Comparison of ENCODE assay signal across 1 cellular context in the genomic region with DNA sequence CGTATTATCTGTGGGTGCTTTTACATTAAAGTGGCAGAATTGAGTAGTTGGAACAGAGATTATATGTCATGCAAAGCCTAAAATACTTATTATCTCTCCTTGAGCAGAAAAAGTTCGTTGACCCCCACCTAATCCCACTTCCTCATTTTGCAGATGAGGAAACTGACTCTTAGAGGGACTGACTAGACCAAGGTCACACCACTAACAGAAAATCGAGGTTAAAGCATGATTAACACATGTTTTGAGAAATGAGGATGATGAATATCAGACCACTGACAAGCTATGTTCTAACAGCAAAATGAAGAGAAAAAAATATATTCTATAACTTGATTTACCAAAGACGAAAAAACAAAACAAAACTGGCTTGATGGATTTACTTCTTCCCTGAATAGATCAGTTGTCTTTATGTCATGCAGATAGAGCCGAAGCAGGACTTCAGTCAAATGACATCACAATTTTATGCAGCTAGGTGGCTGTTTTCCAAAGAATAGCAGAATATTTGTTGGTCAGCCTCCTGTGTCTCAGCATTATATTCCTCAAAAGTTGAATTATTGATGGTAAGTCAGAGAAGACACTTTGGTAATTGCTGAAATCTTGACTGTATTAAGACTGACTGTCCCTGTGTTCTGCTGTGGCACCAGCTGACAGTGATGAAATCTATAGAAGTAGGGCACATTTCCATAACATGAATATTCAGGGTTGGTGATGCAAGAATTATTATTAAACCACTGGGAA.
A peak's percentile ranks its signal among the peaks of the same experiment; 100 is the strongest.
TF ChIP-seq lines count a peak whose summit lies in the region.

No MANE protein-coding gene starts in this region.

TF ChIP-seq in K562, 482 proteins besides CTCF, POLR2A, EP300 and RAD21 (continued from another document and continues in another):
- TF ChIP-seq, protein P1, sequence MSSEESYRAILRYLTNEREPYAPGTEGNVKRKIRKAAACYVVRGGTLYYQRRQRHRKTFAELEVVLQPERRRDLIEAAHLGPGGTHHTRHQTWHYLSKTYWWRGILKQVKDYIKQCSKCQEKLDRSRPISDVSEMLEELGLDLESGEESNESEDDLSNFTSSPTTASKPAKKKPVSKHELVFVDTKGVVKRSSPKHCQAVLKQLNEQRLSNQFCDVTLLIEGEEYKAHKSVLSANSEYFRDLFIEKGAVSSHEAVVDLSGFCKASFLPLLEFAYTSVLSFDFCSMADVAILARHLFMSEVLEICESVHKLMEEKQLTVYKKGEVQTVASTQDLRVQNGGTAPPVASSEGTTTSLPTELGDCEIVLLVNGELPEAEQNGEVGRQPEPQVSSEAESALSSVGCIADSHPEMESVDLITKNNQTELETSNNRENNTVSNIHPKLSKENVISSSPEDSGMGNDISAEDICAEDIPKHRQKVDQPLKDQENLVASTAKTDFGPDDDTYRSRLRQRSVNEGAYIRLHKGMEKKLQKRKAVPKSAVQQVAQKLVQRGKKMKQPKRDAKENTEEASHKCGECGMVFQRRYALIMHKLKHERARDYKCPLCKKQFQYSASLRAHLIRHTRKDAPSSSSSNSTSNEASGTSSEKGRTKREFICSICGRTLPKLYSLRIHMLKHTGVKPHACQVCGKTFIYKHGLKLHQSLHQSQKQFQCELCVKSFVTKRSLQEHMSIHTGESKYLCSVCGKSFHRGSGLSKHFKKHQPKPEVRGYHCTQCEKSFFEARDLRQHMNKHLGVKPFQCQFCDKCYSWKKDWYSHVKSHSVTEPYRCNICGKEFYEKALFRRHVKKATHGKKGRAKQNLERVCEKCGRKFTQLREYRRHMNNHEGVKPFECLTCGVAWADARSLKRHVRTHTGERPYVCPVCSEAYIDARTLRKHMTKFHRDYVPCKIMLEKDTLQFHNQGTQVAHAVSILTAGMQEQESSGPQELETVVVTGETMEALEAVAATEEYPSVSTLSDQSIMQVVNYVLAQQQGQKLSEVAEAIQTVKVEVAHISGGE (CRISPR knock-in tag; IDR thresholded peaks at IDR 0.05): no peak; a peak in 2 of 6 replicates
- TF ChIP-seq KAT7 (CRISPR knock-in tag; IDR thresholded peaks at IDR 0.05; ENCODE audit: borderline replicate concordance): no peak
- no peak for TF ChIP-seq PRPF4 (IDR thresholded peaks at IDR 0.05; ENCODE audit: insufficient read depth, low read depth, low read length, poor library complexity, severe bottlenecking)
- no peak for TF ChIP-seq ZNF57 (CRISPR knock-in tag; IDR thresholded peaks at IDR 0.05)
- peak; percentile 75 for TF ChIP-seq FOXM1 (IDR thresholded peaks at IDR 0.05; ENCODE audit: low read depth)
- no peak for TF ChIP-seq FOXM1 (CRISPR knock-in tag; IDR thresholded peaks at IDR 0.05; ENCODE audit: low read depth)
- TF ChIP-seq ZC3H11A (IDR thresholded peaks at IDR 0.05; ENCODE audit: low read depth, low read length): no peak
- TF ChIP-seq ELF2 (CRISPR knock-in tag; IDR thresholded peaks at IDR 0.05): 0 out of 2 replicates have a peak, but pooled peaks have one; percentile 44
- TF ChIP-seq, protein P2, sequence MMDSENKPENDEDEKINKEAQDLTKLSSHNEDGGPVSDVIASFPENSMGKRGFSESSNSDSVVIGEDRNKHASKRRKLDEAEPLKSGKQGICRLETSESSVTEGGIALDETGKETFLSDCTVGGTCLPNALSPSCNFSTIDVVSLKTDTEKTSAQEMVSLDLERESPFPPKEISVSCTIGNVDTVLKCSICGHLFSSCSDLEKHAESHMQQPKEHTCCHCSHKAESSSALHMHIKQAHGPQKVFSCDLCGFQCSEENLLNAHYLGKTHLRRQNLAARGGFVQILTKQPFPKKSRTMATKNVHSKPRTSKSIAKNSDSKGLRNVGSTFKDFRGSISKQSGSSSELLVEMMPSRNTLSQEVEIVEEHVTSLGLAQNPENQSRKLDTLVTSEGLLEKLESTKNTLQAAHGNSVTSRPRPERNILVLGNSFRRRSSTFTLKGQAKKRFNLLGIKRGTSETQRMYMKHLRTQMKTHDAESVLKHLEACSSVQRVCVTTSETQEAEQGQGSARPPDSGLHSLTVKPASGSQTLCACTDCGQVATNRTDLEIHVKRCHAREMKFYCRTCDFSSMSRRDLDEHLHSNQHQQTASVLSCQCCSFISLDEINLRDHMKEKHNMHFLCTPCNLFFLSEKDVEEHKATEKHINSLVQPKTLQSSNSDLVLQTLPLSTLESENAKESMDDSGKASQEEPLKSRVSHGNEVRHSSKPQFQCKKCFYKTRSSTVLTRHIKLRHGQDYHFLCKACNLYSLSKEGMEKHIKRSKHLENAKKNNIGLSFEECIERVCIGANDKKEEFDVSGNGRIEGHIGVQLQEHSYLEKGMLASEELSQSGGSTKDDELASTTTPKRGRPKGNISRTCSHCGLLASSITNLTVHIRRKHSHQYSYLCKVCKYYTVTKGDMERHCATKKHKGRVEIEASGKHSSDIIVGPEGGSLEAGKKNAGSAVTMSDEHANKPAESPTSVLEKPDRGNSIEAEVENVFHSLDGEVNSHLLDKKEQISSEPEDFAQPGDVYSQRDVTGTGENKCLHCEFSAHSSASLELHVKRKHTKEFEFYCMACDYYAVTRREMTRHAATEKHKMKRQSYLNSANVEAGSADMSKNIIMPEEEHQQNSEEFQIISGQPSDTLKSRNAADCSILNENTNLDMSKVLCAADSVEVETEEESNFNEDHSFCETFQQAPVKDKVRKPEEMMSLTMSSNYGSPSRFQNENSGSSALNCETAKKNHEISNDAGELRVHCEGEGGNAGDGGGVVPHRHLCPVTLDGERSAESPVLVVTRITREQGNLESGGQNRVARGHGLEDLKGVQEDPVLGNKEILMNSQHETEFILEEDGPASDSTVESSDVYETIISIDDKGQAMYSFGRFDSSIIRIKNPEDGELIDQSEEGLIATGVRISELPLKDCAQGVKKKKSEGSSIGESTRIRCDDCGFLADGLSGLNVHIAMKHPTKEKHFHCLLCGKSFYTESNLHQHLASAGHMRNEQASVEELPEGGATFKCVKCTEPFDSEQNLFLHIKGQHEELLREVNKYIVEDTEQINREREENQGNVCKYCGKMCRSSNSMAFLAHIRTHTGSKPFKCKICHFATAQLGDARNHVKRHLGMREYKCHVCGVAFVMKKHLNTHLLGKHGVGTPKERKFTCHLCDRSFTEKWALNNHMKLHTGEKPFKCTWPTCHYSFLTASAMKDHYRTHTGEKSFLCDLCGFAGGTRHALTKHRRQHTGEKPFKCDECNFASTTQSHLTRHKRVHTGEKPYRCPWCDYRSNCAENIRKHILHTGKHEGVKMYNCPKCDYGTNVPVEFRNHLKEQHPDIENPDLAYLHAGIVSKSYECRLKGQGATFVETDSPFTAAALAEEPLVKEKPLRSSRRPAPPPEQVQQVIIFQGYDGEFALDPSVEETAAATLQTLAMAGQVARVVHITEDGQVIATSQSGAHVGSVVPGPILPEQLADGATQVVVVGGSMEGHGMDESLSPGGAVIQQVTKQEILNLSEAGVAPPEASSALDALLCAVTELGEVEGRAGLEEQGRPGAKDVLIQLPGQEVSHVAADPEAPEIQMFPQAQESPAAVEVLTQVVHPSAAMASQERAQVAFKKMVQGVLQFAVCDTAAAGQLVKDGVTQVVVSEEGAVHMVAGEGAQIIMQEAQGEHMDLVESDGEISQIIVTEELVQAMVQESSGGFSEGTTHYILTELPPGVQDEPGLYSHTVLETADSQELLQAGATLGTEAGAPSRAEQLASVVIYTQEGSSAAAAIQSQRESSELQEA (IDR thresholded peaks at IDR 0.05; ENCODE audit: low read depth): no peak
- TF ChIP-seq DNMT1 (IDR thresholded peaks at IDR 0.05): no peak
- TF ChIP-seq GTF2A2 (tag; IDR thresholded peaks at IDR 0.05): no peak
- no peak for TF ChIP-seq ZNF174 (CRISPR knock-in tag; IDR thresholded peaks at IDR 0.05)
- TF ChIP-seq CCNT2 (IDR thresholded peaks at IDR 0.05; ENCODE audit: borderline replicate concordance, extremely low read depth, insufficient read length, low read depth, low read length): peak; percentile 82
- peak; percentile 67; the same call in 1 of the 2 replicates for TF ChIP-seq PHB2 (IDR thresholded peaks at IDR 0.05; ENCODE audit: low read depth)
- TF ChIP-seq, protein P3, sequence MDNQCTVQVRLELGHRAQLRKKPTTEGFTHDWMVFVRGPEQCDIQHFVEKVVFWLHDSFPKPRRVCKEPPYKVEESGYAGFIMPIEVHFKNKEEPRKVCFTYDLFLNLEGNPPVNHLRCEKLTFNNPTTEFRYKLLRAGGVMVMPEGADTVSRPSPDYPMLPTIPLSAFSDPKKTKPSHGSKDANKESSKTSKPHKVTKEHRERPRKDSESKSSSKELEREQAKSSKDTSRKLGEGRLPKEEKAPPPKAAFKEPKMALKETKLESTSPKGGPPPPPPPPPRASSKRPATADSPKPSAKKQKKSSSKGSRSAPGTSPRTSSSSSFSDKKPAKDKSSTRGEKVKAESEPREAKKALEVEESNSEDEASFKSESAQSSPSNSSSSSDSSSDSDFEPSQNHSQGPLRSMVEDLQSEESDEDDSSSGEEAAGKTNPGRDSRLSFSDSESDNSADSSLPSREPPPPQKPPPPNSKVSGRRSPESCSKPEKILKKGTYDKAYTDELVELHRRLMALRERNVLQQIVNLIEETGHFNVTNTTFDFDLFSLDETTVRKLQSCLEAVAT (IDR thresholded peaks at IDR 0.05): peak in 1 of 2 experiments; percentile 54; a peak in 1 of 4 replicates
- TF ChIP-seq SUPT5H (IDR thresholded peaks at IDR 0.05): no peak
- TF ChIP-seq, protein P4, sequence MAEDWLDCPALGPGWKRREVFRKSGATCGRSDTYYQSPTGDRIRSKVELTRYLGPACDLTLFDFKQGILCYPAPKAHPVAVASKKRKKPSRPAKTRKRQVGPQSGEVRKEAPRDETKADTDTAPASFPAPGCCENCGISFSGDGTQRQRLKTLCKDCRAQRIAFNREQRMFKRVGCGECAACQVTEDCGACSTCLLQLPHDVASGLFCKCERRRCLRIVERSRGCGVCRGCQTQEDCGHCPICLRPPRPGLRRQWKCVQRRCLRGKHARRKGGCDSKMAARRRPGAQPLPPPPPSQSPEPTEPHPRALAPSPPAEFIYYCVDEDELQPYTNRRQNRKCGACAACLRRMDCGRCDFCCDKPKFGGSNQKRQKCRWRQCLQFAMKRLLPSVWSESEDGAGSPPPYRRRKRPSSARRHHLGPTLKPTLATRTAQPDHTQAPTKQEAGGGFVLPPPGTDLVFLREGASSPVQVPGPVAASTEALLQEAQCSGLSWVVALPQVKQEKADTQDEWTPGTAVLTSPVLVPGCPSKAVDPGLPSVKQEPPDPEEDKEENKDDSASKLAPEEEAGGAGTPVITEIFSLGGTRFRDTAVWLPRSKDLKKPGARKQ (CRISPR knock-in tag; IDR thresholded peaks at IDR 0.05): no peak
- no peak for TF ChIP-seq PRMT5 (CRISPR knock-in tag; IDR thresholded peaks at IDR 0.05)
- TF ChIP-seq YY1 (IDR thresholded peaks at IDR 0.05; ENCODE audit: borderline replicate concordance in 1 of 3, control insufficient read depth in 1 of 3, extremely low read depth in 1 of 3, insufficient read depth in 3 of 3, insufficient read length in 1 of 3, insufficient replicate concordance in 2 of 3, low read depth in 1 of 3, low read length in 2 of 3): no peak
- TF ChIP-seq LARP7 (IDR thresholded peaks at IDR 0.05): no peak
- no peak for TF ChIP-seq NR3C1 (CRISPR knock-in tag; IDR thresholded peaks at IDR 0.05)
- TF ChIP-seq CBFA2T2 (conservative IDR thresholded peaks at IDR 0.05): peak; percentile 83
- peak; percentile 50; the same call in 1 of the 2 replicates for TF ChIP-seq GATAD2B (IDR thresholded peaks at IDR 0.05; ENCODE audit: borderline replicate concordance)
- TF ChIP-seq KHSRP (IDR thresholded peaks at IDR 0.05): no peak
- TF ChIP-seq ETV6 (IDR thresholded peaks at IDR 0.05; ENCODE audit: borderline replicate concordance in 1 of 2, low read depth in 2 of 2, low read length in 1 of 2): peak in 1 of 2 experiments; percentile 55; a peak in 1 of 4 replicates
- TF ChIP-seq ETV6 (CRISPR knock-in tag; IDR thresholded peaks at IDR 0.05; ENCODE audit: borderline replicate concordance): no peak
- no peak for TF ChIP-seq ZNF41 (CRISPR knock-in tag; conservative IDR thresholded peaks at IDR 0.05)
- TF ChIP-seq, protein P5, sequence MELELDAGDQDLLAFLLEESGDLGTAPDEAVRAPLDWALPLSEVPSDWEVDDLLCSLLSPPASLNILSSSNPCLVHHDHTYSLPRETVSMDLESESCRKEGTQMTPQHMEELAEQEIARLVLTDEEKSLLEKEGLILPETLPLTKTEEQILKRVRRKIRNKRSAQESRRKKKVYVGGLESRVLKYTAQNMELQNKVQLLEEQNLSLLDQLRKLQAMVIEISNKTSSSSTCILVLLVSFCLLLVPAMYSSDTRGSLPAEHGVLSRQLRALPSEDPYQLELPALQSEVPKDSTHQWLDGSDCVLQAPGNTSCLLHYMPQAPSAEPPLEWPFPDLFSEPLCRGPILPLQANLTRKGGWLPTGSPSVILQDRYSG (tag; conservative IDR thresholded peaks at IDR 0.05; ENCODE audit: low read depth): no peak; the same call in 1 of the 2 replicates
- TF ChIP-seq, protein P6, sequence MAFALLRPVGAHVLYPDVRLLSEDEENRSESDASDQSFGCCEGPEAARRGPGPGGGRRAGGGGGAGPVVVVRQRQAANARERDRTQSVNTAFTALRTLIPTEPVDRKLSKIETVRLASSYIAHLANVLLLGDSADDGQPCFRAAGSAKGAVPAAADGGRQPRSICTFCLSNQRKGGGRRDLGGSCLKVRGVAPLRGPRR (CRISPR knock-in tag; IDR thresholded peaks at IDR 0.05): no peak
- TF ChIP-seq, protein P7, sequence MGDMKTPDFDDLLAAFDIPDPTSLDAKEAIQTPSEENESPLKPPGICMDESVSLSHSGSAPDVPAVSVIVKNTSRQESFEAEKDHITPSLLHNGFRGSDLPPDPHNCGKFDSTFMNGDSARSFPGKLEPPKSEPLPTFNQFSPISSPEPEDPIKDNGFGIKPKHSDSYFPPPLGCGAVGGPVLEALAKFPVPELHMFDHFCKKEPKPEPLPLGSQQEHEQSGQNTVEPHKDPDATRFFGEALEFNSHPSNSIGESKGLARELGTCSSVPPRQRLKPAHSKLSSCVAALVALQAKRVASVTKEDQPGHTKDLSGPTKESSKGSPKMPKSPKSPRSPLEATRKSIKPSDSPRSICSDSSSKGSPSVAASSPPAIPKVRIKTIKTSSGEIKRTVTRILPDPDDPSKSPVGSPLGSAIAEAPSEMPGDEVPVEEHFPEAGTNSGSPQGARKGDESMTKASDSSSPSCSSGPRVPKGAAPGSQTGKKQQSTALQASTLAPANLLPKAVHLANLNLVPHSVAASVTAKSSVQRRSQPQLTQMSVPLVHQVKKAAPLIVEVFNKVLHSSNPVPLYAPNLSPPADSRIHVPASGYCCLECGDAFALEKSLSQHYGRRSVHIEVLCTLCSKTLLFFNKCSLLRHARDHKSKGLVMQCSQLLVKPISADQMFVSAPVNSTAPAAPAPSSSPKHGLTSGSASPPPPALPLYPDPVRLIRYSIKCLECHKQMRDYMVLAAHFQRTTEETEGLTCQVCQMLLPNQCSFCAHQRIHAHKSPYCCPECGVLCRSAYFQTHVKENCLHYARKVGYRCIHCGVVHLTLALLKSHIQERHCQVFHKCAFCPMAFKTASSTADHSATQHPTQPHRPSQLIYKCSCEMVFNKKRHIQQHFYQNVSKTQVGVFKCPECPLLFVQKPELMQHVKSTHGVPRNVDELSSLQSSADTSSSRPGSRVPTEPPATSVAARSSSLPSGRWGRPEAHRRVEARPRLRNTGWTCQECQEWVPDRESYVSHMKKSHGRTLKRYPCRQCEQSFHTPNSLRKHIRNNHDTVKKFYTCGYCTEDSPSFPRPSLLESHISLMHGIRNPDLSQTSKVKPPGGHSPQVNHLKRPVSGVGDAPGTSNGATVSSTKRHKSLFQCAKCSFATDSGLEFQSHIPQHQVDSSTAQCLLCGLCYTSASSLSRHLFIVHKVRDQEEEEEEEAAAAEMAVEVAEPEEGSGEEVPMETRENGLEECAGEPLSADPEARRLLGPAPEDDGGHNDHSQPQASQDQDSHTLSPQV (IDR thresholded peaks at IDR 0.05): peak; percentile 80
